In the genomic region with DNA sequence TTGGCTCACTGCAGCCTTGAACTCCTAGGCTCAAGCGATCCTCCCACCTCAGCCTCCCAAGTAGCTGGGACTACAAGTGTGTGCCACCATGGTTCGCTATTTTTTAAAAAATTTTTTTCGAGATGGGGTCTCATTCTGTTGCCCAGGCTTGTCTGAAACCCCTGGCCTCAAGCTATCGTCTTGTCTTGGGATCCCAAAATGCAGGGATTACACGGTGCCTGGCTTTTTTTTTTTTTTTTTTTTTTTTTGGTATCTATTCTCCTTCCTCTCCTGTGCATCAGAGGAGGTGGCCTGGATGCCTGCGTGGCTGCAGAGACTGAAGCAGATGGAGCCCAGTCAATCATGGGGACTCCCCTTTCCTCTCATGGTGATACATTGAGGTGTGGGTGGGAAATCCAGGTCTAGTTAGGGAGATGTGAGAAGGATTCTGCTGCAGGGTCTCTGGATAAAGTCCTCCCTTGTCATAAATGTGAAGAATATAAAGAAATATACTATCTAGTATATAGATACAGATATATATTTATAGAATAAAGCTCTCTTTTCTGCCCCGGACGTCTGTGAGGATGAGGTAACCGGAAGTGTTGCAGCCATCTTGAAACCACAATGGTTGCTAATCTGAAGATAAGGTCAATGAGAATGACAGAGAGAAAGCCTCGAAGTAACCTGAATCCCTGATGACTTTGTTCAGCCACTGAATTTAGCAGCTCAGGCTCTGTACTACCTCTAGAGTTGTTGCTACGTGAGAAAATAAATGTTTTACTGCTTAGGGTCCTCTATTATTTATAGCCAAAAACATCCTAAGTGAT, we compare ENCODE assay signal across 9 cellular contexts. TPM values are rescaled to one million over a fixed set of nuclear protein-coding genes. Genes with fewer than 3 reads are reported as not detected.
A peak's percentile ranks its signal among the peaks of the same experiment; 100 is the strongest.
DNase-seq lines count a peak whose midpoint lies in the region; ATAC-seq and TF ChIP-seq lines count a peak whose summit lies in the region.
"Had no signal": no experiment of that assay in that cellular context is flagged by ENCODE, and none has a peak within 500 bp of the region (broad histone marks: within the 10 kb centered on the region; RNA-seq: fewer than 3 reads in every experiment).

No MANE protein-coding gene starts in this region.

- no peak overlapping the region for H3K27ac ChIP-seq in caudate nucleus (ENCODE audit: low read depth, low read length)
- H3K27ac ChIP-seq: GM23248 had no signal

- DNase-seq in activated CD4-positive, alpha-beta T cell treated with anti-CD3 and anti-CD28 coated beads, Interleukin-2, amount 10 ng/mL, durations not matched to agents 24 days and 14 days, result peak; percentile 86
- peak; percentile 7 for DNase-seq in stimulated activated CD4-positive, alpha-beta T cell treated with anti-CD3 and anti-CD28 coated beads, Interleukin-4, amount 100 ng/mL, for 1 hour
- DNase-seq in HEK293T (ENCODE audit: extremely low spot score) (no peak), caudate nucleus (lab: John Stamatoyannopoulos, UW) (no peak)
- DNase-seq: GM23248 had no signal

- no peaks in the 10 kb centered on the region for H3K36me3 Mint-ChIP-seq in activated CD4-positive, alpha-beta T cell treated with anti-CD3 and anti-CD28 coated beads, Interleukin-2, amount 10 ng/mL, durations not matched to agents 24 days and 14 days (ENCODE audit: low read depth)

- CTCF ChIA-PET in HEK293T (lab: Yijun Ruan, JAX), result no interaction called here

- peak overlapping the region; percentile 22 for H3K4me3 Mint-ChIP-seq in activated CD4-positive, alpha-beta T cell treated with anti-CD3 and anti-CD28 coated beads, Interleukin-2, amount 10 ng/mL, durations not matched to agents 24 days and 14 days

- POLR2A ChIA-PET in HEK293T (lab: Yijun Ruan, JAX), result no interaction called here

- H3K27ac Mint-ChIP-seq in activated CD4-positive, alpha-beta T cell treated with anti-CD3 and anti-CD28 coated beads, Interleukin-2, amount 10 ng/mL, durations not matched to agents 24 days and 14 days, result peak overlapping the region; percentile 42

- intact Hi-C loops in activated CD4-positive, alpha-beta T cell treated with anti-CD3 and anti-CD28 coated beads, Interleukin-2, amount 10 ng/mL, durations not matched to agents 24 days and 14 days (cut with micrococcal nuclease), result no loop called here

- peaks cover 10% of the 10 kb centered on the region for H3K4me1 Mint-ChIP-seq in activated CD4-positive, alpha-beta T cell treated with anti-CD3 and anti-CD28 coated beads, Interleukin-2, amount 10 ng/mL, durations not matched to agents 24 days and 14 days

- no peaks in the 10 kb centered on the region for H3K9me3 Mint-ChIP-seq in activated CD4-positive, alpha-beta T cell treated with anti-CD3 and anti-CD28 coated beads, Interleukin-2, amount 10 ng/mL, durations not matched to agents 24 days and 14 days

- peaks cover 15% of the 10 kb centered on the region for H3K27me3 Mint-ChIP-seq in activated CD4-positive, alpha-beta T cell treated with anti-CD3 and anti-CD28 coated beads, Interleukin-2, amount 10 ng/mL, durations not matched to agents 24 days and 14 days

- ATAC-seq in GM19328 (IDR thresholded peaks at IDR 0.05; ENCODE audit: unreplicated experiment) (peak; percentile 48), HG03520 (IDR thresholded peaks at IDR 0.05; ENCODE audit: unreplicated experiment) (peak; percentile 46), GM19324 (IDR thresholded peaks at IDR 0.05; ENCODE audit: low FRiP score, unreplicated experiment) (no peak)

TF ChIP-seq in HEK293T, 16 proteins besides CTCF, POLR2A, EP300 and RAD21:
- no peak for TF ChIP-seq NFRKB (IDR thresholded peaks at IDR 0.05)
- TF ChIP-seq CTBP1 (IDR thresholded peaks at IDR 0.05; ENCODE audit: borderline replicate concordance), result no peak
- no peak for TF ChIP-seq HDGF (IDR thresholded peaks at IDR 0.05; ENCODE audit: borderline replicate concordance)

RNA-seq across cellular contexts. Expression of gene RGSL1, which starts 19.5 kb away (rescaled TPM):
- total RNA-seq in activated CD4-positive, alpha-beta T cell treated with anti-CD3 and anti-CD28 coated beads, Interleukin-2, amount 10 ng/mL, durations not matched to agents 24 days and 14 days, result not detected in 2 replicates
- total RNA-seq: GM23248; T-helper 1 cell treated with Interleukin-12 subunit alpha and Interleukin-12 subunit beta and Interleukin-4 antibody, amounts not matched to agents 30 ng/mL and 1 ng/mL, for 36 hours had no signal

RNA-seq across cellular contexts. Expression of gene TEDDM1, which starts 30.0 kb away (rescaled TPM):
- not detected in 2 replicates for total RNA-seq in activated CD4-positive, alpha-beta T cell treated with anti-CD3 and anti-CD28 coated beads, Interleukin-2, amount 10 ng/mL, durations not matched to agents 24 days and 14 days
- total RNA-seq: GM23248; T-helper 1 cell treated with Interleukin-12 subunit alpha and Interleukin-12 subunit beta and Interleukin-4 antibody, amounts not matched to agents 30 ng/mL and 1 ng/mL, for 36 hours had no signal

RNA-seq across cellular contexts. Expression of gene GLUL, which starts 38.9 kb away (rescaled TPM):
- total RNA-seq in activated CD4-positive, alpha-beta T cell treated with anti-CD3 and anti-CD28 coated beads, Interleukin-2, amount 10 ng/mL, durations not matched to agents 24 days and 14 days, result 78.1 and 80.2 TPM in 2 replicates

Comparison
In these comparisons a context has a peak if more than half of its experiments do, and no peak if none do; other contexts are left out.
1. DNase-seq: peak in activated CD4-positive, alpha-beta T cell treated with anti-CD3 and anti-CD28 coated beads, Interleukin-2, amount 10 ng/mL, durations not matched to agents 24 days and 14 days (single experiment) and stimulated activated CD4-positive, alpha-beta T cell treated with anti-CD3 and anti-CD28 coated beads, Interleukin-4, amount 100 ng/mL, for 1 hour (single experiment); none in HEK293T (single experiment) and caudate nucleus (0 of 61).